Comparison of ENCODE assay signal across 27 cellular contexts in the genomic region with DNA sequence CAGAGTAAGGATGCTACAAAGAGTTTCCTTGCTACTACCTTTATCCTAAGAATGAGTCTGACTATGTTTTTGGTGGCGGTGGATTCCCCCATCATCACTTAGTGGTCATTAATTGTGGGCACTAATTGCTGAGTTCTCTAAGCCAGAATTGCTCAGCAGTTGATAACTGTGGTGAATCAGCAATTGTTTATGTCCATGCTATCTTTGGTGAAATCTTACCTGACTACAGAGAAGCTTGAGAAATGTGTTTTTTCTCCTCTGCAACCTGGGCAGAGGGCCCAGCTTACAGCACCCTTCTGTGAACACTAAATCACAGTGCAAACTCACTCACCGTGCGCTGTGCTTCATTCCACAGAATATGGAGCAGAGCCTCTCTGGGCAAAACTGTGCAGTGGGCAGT.
"Had no signal": no experiment of that assay in that cellular context is flagged by ENCODE, and none has a peak within 500 bp of the region (broad histone marks: within the 10 kb centered on the region; RNA-seq: fewer than 3 reads in every experiment).

No MANE protein-coding gene starts in this region.

- H3K4me1 ChIP-seq: foreskin keratinocyte, gastrocnemius medialis, heart right ventricle had no signal

- H3K27me3 ChIP-seq: brain microvascular endothelial cell, dorsolateral prefrontal cortex, foreskin keratinocyte, gastrocnemius medialis, hepatocyte had no signal

- DNase-seq: activated CD4-positive, alpha-beta memory T cell treated with anti-CD3 and anti-CD28 coated beads for 36 hours; activated CD4-positive, alpha-beta T cell treated with anti-CD3 and anti-CD28 coated beads for 36 hours; activated CD4-positive, alpha-beta T cell treated with anti-CD3 and anti-CD28 coated beads, Interleukin-2, amount 10 ng/mL, durations not matched to agents 24 days and 14 days; activated CD4-positive, CD25-positive, alpha-beta regulatory T cell; activated CD4-positive, CD25-positive, alpha-beta regulatory T cell treated with anti-CD3 and anti-CD28 coated beads, Interleukin-2, amount 50 U/mL, for 72 hours; activated CD8-positive, alpha-beta memory T cell treated with anti-CD3 and anti-CD28 coated beads, Interleukin-2, amount 10 ng/mL, durations not matched to agents 7 days and 5 days; activated CD8-positive, alpha-beta memory T cell treated with anti-CD3 and anti-CD28 coated beads, Interleukin-2, amount 50 U/mL, for 4 hours; activated CD8-positive, alpha-beta T cell treated with anti-CD3 and anti-CD28 coated beads, Interleukin-2, amount 10 ng/mL, durations not matched to agents 7 days and 5 days; activated effector memory CD4-positive, alpha-beta T cell treated with anti-CD3 and anti-CD28 coated beads, Interleukin-2, amount 50 U/mL, for 16 hours; activated naive CD4-positive, alpha-beta T cell treated with anti-CD3 and anti-CD28 coated beads for 36 hours; activated naive CD8-positive, alpha-beta T cell treated with anti-CD3 and anti-CD28 coated beads, Interleukin-2, amount 10 ng/mL, durations not matched to agents 7 days and 5 days; activated T-cell treated with anti-CD3 and anti-CD28 coated beads, Interleukin-2, amount 50 U/mL, for 1 hour; activated T-cell treated with anti-CD3 and anti-CD28 coated beads, Interleukin-2, amount 50 U/mL, for 48 hours; amniotic stem cell; anterior cingulate cortex; brain microvascular endothelial cell; dorsolateral prefrontal cortex; effector memory CD4-positive, alpha-beta T cell; endodermal cell; foreskin keratinocyte; gastrocnemius medialis; heart right ventricle; T-helper 17 cell had no signal

- H3K4me3 ChIP-seq: coronary artery, dorsolateral prefrontal cortex, gastrocnemius medialis, heart right ventricle, hepatocyte had no signal

- H3K9me3 ChIP-seq: gastrocnemius medialis, heart right ventricle had no signal

- H3K27ac ChIP-seq: brain microvascular endothelial cell, coronary artery, dorsolateral prefrontal cortex, foreskin keratinocyte, gastrocnemius medialis, heart right ventricle, hepatocyte had no signal

- H3K36me3 ChIP-seq: brain microvascular endothelial cell, gastrocnemius medialis, heart right ventricle had no signal

- ATAC-seq: activated CD4-positive, alpha-beta T cell treated with anti-CD3 and anti-CD28 coated beads for 36 hours; activated CD8-positive, alpha-beta memory T cell treated with anti-CD3 and anti-CD28 coated beads, Interleukin-2, amount 10 ng/mL, durations not matched to agents 7 days and 5 days; activated CD8-positive, alpha-beta T cell treated with anti-CD3 and anti-CD28 coated beads, Interleukin-2, amount 10 ng/mL, durations not matched to agents 7 days and 5 days; activated naive CD4-positive, alpha-beta T cell treated with anti-CD3 and anti-CD28 coated beads, Interleukin-2, amount 50 U/mL, for 72 hours; esophagus mucosa; foreskin keratinocyte; gastrocnemius medialis; heart right ventricle; T-helper 17 cell had no signal
